Comparison of ENCODE assay signal across 28 cellular contexts in the genomic region with DNA sequence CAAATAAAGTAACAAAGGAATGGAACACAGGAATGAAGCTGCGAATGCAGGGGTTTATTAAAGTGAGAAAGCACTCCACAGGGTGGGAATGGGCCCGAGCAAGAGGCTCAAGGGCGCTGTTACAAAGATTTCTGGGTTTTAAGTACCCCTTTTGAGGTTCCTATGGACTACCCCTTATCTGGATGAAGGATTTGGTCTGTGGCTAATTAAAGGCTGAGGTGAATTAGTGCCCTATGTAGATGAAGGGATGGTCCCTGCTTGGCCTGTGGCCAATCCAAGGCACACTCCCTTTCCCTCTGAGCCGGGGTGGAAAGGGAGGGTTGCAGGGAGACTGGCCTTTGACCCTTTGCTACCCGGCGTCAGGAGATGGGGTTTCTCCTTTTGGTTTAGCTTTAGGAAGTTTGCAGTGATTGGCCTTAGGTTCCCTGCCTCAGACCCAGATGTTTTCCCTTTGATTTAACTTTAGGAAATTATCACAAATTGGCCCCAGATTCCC. TPM values are rescaled to one million over a fixed set of nuclear protein-coding genes. Genes with fewer than 3 reads are reported as not detected.
"Had no signal": no experiment of that assay in that cellular context is flagged by ENCODE, and none has a peak within 500 bp of the region (broad histone marks: within the 10 kb centered on the region; RNA-seq: fewer than 3 reads in every experiment).

No MANE protein-coding gene starts in this region.

- DNase-seq: cerebellar nuclear complex; dorsolateral prefrontal cortex; effector CD4-positive, alpha-beta T cell; foreskin melanocyte; glutamatergic neuron; heart right ventricle; hippocampal formation; left cardiac atrium; left ventricle myocardium superior; lower lobe of right lung; naive thymus-derived CD4-positive, alpha-beta T cell; stimulated activated CD4-positive, alpha-beta T cell treated with anti-CD3 and anti-CD28 coated beads, Interleukin-2, amount 100 ng/mL, for 24 hours; stimulated activated CD4-positive, alpha-beta T cell treated with anti-CD3 and anti-CD28 coated beads, Interleukin-4, amount 100 ng/mL, for 4 hours; stimulated activated naive CD8-positive, alpha-beta T cell treated with anti-CD3 and anti-CD28 coated beads, Interleukin-15, Interleukin-2, amounts not matched to agents 100 U/mL and 50 U/mL, for 24 hours; substantia nigra; testis; tibial artery; upper lobe of left lung had no signal

- H3K4me3 ChIP-seq: dorsolateral prefrontal cortex, esophagus muscularis mucosa, heart right ventricle, lower lobe of right lung, neural progenitor cell, prostate gland, right atrium auricular region, testis, tibial artery, upper lobe of left lung had no signal

- H3K27ac ChIP-seq: dorsolateral prefrontal cortex, esophagus muscularis mucosa, heart right ventricle, lower lobe of right lung, neural progenitor cell, right atrium auricular region, testis, tibial artery, upper lobe of left lung had no signal

- H3K36me3 ChIP-seq: esophagus muscularis mucosa, heart right ventricle, lower lobe of right lung, neural progenitor cell, prostate gland, right atrium auricular region, tibial artery, upper lobe of left lung had no signal

- H3K9me3 ChIP-seq: esophagus muscularis mucosa, heart right ventricle, lower lobe of right lung, prostate gland, right atrium auricular region, testis, tibial artery, upper lobe of left lung had no signal

- H3K4me1 ChIP-seq: lower lobe of right lung, right atrium auricular region, testis had no signal

- H3K4me2 ChIP-seq: neural progenitor cell had no signal

- H3K9ac ChIP-seq: neural progenitor cell had no signal

- H3K27me3 ChIP-seq: dorsolateral prefrontal cortex, esophagus muscularis mucosa, neural progenitor cell, right atrium auricular region, testis, tibial artery, upper lobe of left lung had no signal

- H2AFZ ChIP-seq: neural progenitor cell had no signal

- FAIRE-seq: islet of Langerhans had no signal

RNA-seq across cellular contexts. Expression of gene CNGA3, which starts 47.5 kb away (rescaled TPM):
- total RNA-seq: epithelial cell of proximal tubule; left cardiac atrium; left ventricle myocardium superior; mononuclear cell; naive thymus-derived CD4-positive, alpha-beta T cell; osteocyte; right atrium auricular region; sciatic nerve had no signal
- polyA plus RNA-seq: fibroblast of lung; heart right ventricle; naive thymus-derived CD4-positive, alpha-beta T cell had no signal
